In the genomic region with DNA sequence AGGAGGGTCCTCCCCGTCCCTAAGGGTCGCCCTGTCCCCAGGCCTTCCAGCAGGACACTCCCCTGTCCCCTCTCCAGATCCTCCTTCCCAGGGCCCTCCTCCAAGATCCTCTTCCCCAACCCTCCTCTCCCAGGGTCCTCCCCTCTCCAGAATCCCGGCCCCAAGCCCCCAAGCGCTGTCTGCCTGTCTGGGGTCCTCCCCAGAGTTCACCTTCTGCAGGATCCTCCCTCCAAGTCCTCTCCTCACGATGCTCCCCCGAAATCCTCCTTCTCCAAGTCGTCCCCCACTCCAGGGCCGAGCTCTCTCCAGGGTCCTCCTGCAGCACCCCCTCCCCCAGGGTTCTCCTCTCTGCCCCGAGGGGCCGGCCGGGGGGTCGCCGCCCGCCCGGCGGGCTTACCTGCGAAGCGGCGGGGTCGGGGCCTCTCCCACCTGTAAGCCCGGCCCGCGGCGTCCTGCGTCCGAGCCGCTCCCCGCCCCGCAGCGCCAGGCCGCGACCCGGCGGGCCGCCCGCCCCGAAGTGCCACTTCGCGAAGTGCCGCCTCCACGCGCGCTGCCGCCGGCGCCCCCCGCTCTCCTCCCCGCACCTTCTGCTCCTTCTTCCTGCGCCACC, we compare ENCODE assay signal across 8 cellular contexts. TPM values are rescaled to one million over a fixed set of nuclear protein-coding genes. Genes with fewer than 3 reads are reported as not detected.
DNase-seq lines count a peak whose midpoint lies in the region; ATAC-seq and TF ChIP-seq lines count a peak whose summit lies in the region.

No MANE protein-coding gene starts in this region.

- intact Hi-C loops in activated CD4-positive, alpha-beta T cell treated with anti-CD3 and anti-CD28 coated beads for 36 hours (cut with DNase I, micrococcal nuclease), result loop anchor here in 1 of 2 experiments (1.0 to 10.0 kb wide), 7 partner anchors 11 to 941 kb away; a partner anchor contains a TSS

- no peaks in the 10 kb centered on the region for H3K36me3 Mint-ChIP-seq in activated CD4-positive, alpha-beta T cell treated with anti-CD3 and anti-CD28 coated beads for 36 hours (ENCODE audit: low read depth)
- H3K36me3 Mint-ChIP-seq in osteocyte (ENCODE audit: unreplicated experiment), result peaks cover 2% of the 10 kb centered on the region

- H3K27ac Mint-ChIP-seq in activated CD4-positive, alpha-beta T cell treated with anti-CD3 and anti-CD28 coated beads for 36 hours, result peak overlapping the region; percentile 47
- no peak overlapping the region for H3K27ac Mint-ChIP-seq in osteocyte (ENCODE audit: unreplicated experiment)

- no peak for ATAC-seq in activated CD4-positive, alpha-beta T cell treated with anti-CD3 and anti-CD28 coated beads for 36 hours
- no peak for ATAC-seq in HG03439 (IDR thresholded peaks at IDR 0.05; ENCODE audit: unreplicated experiment)

- CTCF ChIA-PET in activated CD4-positive, alpha-beta T cell treated with anti-CD3 and anti-CD28 coated beads for 36 hours (lab: Charles Lee), result interaction anchor here (2.2 kb wide), 1 partner anchor 11 kb away, joined by 7 read pairs; no protein-coding TSS in a partner anchor
- CTCF ChIA-PET in RWPE1 (lab: Yijun Ruan, JAX), result interaction anchor here (0.6 to 2.6 kb wide), 2 partner anchors 11 to 768 kb away, joined by 3 to 10 read pairs; no protein-coding TSS in a partner anchor

- H3K27ac ChIP-seq in RWPE1 (peak overlapping the region; percentile 98), fibroblast of lung (ENCODE audit: insufficient read depth, low read length) (no peak overlapping the region)

- H3K4me3 Mint-ChIP-seq in activated CD4-positive, alpha-beta T cell treated with anti-CD3 and anti-CD28 coated beads for 36 hours, result peak overlapping the region; percentile 62
- H3K4me3 Mint-ChIP-seq in osteocyte (ENCODE audit: unreplicated experiment), result peak overlapping the region; percentile 78

- H3K4me1 ChIP-seq in fibroblast of lung (ENCODE audit: control insufficient read depth, extremely low read depth, insufficient read depth, low read length), result peaks cover 3% of the 10 kb centered on the region

- in situ Hi-C loops in GM13976 (cut with MboI; ENCODE audit: low sequenced_read_pairs, unreplicated experiment), result no loop called here

- H3K9ac ChIP-seq in fibroblast of lung (ENCODE audit: insufficient read depth, low read length), result peak overlapping the region; percentile 62

- H3K4me2 ChIP-seq in fibroblast of lung (ENCODE audit: extremely low read depth, insufficient read depth, low read length), result peak overlapping the region; percentile 87

- H3K36me3 ChIP-seq in fibroblast of lung (ENCODE audit: control insufficient read depth, insufficient read depth, low read length), result peaks cover 2% of the 10 kb centered on the region

- peak overlapping the region; percentile 49 to 77 (median 68) for H3K4me3 ChIP-seq in fibroblast of lung (replicated peaks in 1 of 4; ENCODE audit: control extremely low read depth in 1 of 4, insufficient read depth in 1 of 4, low read depth in 3 of 4, low read length in 4 of 4)

- H3K9me3 Mint-ChIP-seq in activated CD4-positive, alpha-beta T cell treated with anti-CD3 and anti-CD28 coated beads for 36 hours (ENCODE audit: low read depth), result no peaks in the 10 kb centered on the region
- H3K9me3 Mint-ChIP-seq in osteocyte (ENCODE audit: unreplicated experiment), result no peaks in the 10 kb centered on the region

- TF ChIP-seq CTCF in RWPE1 (conservative IDR thresholded peaks at IDR 0.05; ENCODE audit: low read depth) (no peak), fibroblast of lung (conservative IDR thresholded peaks at IDR 0.05 in 1 of 2, IDR thresholded peaks at IDR 0.05 in 1 of 2; ENCODE audit: low read depth in 1 of 2, low read length in 2 of 2) (no peak), osteocyte (IDR thresholded peaks at IDR 0.05) (no peak), GM13976 (IDR thresholded peaks at IDR 0.05; ENCODE audit: borderline replicate concordance, control extremely low read depth, extremely low read depth, insufficient read depth, missing control alignments) (no peak)

- no peak for DNase-seq in activated CD4-positive, alpha-beta T cell treated with anti-CD3 and anti-CD28 coated beads for 36 hours
- no peak for DNase-seq in activated CD4-positive, alpha-beta T cell treated with anti-CD3 and anti-CD28 coated beads for 48 hours
- DNase-seq in RWPE1 (ENCODE audit: low spot score), result no peak
- no peak for DNase-seq in fibroblast of lung (ENCODE audit: low read depth in 2 of 2)
- DNase-seq in osteocyte (ENCODE audit: extremely low spot score, unreplicated experiment), result no peak
- no peak for DNase-seq in OCI-M2 (lab: John Stamatoyannopoulos, UW; ENCODE audit: unreplicated experiment)
- no peak for DNase-seq in GM13976 (ENCODE audit: low spot score)

- H4K20me1 ChIP-seq in fibroblast of lung (ENCODE audit: control insufficient read depth, extremely low read depth, insufficient read depth, low read length), result no peaks in the 10 kb centered on the region

- no peaks in the 10 kb centered on the region for H3K9me3 ChIP-seq in fibroblast of lung (ENCODE audit: control insufficient read depth, insufficient read depth, low read depth, low read length)

- H3K27me3 Mint-ChIP-seq in activated CD4-positive, alpha-beta T cell treated with anti-CD3 and anti-CD28 coated beads for 36 hours, result peaks cover 19% of the 10 kb centered on the region
- no peaks in the 10 kb centered on the region for H3K27me3 Mint-ChIP-seq in osteocyte (ENCODE audit: unreplicated experiment)

- H3K4me1 Mint-ChIP-seq in activated CD4-positive, alpha-beta T cell treated with anti-CD3 and anti-CD28 coated beads for 36 hours, result peaks cover 20% of the 10 kb centered on the region
- H3K4me1 Mint-ChIP-seq in osteocyte (ENCODE audit: unreplicated experiment), result peaks cover 42% of the 10 kb centered on the region

- POLR2A ChIA-PET in activated CD4-positive, alpha-beta T cell treated with anti-CD3 and anti-CD28 coated beads for 36 hours (lab: Charles Lee), result no interaction called here
- POLR2A ChIA-PET in RWPE1 (lab: Yijun Ruan, JAX; ENCODE audit: low non-redundant PET), result no interaction called here

- peak overlapping the region; percentile 33 for H2AFZ ChIP-seq in fibroblast of lung (ENCODE audit: low read length)

- no peaks in the 10 kb centered on the region for H3K27me3 ChIP-seq in fibroblast of lung (ENCODE audit: control insufficient read depth, insufficient read depth, low read length)

- peaks cover 17% of the 10 kb centered on the region for H3K79me2 ChIP-seq in fibroblast of lung (ENCODE audit: control insufficient read depth, insufficient read depth, low read length)

RNA-seq across cellular contexts. Expression of a gene that starts 0.7 kb away (rescaled TPM):
- 1 to 10 TPM; 4.6 to 5.0 TPM for total RNA-seq in activated CD4-positive, alpha-beta T cell treated with anti-CD3 and anti-CD28 coated beads for 36 hours
- total RNA-seq in fibroblast of lung, result 10.0 and 13.4 TPM in 2 replicates
- 6.0 and 10.9 TPM in 2 replicates for polyA plus RNA-seq in fibroblast of lung
- polyA plus RNA-seq in fibroblast of lung (2012), result 11.7 and 22.1 TPM in 2 replicates
- polyA minus RNA-seq in fibroblast of lung (ENCODE audit: low replicate concordance), result 15.5 and 29.9 TPM in 2 replicates
- total RNA-seq in osteocyte, result 24.4 and 29.0 TPM in 2 replicates

RNA-seq across cellular contexts. Expression of a gene that starts 42.6 kb away (rescaled TPM):
- 10 to 100 TPM; 15.9 to 19.4 TPM for total RNA-seq in activated CD4-positive, alpha-beta T cell treated with anti-CD3 and anti-CD28 coated beads for 36 hours
- total RNA-seq in fibroblast of lung, result 9.2 and 11.2 TPM in 2 replicates
- 30.1 and 34.4 TPM in 2 replicates for polyA plus RNA-seq in fibroblast of lung
- 33.4 and 34.9 TPM in 2 replicates for polyA plus RNA-seq in fibroblast of lung (2012)
- polyA minus RNA-seq in fibroblast of lung (ENCODE audit: low replicate concordance), result 7.2 and 12.8 TPM in 2 replicates
- 31.1 and 35.9 TPM in 2 replicates for total RNA-seq in osteocyte
